Comparison of ENCODE assay signal across 1 cellular context in the genomic region with DNA sequence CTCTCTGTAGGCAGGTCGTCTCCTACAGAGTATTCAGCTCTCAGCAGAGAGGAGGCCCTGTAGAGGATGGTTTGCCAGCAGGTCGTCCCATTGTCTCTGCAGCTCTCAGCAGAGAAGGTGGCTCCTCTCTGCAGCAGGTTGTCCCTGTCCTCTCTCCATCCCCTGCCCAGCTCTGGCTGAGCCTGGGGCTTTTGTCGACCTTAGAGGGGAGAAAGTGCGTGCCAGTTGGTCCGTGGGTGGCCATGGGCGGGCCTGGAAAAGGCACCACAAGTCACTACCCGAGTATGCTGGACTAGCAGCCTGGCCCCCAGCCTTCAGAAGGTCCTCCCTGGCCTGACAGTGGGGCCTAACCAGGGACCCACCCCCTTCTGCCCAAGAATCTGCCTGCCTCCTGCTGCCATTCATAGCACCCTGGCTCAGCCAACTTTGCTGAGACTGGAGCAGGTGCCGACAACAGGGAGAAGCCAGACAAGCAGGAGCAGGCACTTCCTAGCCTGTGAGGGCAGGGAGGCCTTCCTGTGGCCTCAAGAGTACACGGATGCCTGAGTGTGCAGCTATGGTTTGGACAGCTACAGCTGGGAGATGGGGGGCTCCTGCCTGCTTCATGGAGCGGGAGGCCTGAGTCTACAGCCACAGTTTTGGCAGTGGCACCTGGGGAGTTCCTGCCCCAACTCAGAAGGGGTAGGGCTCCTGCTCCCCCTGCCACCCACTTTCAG.
TF ChIP-seq lines count a peak whose summit lies in the region.

No MANE protein-coding gene starts in this region.

TF ChIP-seq in HepG2, 621 proteins besides CTCF, POLR2A, EP300 and RAD21:
- TF ChIP-seq ZNF687 (CRISPR knock-in tag; IDR thresholded peaks at IDR 0.05) = peak; percentile 20; the same call in 1 of the 2 replicates
- TF ChIP-seq, protein P1, sequence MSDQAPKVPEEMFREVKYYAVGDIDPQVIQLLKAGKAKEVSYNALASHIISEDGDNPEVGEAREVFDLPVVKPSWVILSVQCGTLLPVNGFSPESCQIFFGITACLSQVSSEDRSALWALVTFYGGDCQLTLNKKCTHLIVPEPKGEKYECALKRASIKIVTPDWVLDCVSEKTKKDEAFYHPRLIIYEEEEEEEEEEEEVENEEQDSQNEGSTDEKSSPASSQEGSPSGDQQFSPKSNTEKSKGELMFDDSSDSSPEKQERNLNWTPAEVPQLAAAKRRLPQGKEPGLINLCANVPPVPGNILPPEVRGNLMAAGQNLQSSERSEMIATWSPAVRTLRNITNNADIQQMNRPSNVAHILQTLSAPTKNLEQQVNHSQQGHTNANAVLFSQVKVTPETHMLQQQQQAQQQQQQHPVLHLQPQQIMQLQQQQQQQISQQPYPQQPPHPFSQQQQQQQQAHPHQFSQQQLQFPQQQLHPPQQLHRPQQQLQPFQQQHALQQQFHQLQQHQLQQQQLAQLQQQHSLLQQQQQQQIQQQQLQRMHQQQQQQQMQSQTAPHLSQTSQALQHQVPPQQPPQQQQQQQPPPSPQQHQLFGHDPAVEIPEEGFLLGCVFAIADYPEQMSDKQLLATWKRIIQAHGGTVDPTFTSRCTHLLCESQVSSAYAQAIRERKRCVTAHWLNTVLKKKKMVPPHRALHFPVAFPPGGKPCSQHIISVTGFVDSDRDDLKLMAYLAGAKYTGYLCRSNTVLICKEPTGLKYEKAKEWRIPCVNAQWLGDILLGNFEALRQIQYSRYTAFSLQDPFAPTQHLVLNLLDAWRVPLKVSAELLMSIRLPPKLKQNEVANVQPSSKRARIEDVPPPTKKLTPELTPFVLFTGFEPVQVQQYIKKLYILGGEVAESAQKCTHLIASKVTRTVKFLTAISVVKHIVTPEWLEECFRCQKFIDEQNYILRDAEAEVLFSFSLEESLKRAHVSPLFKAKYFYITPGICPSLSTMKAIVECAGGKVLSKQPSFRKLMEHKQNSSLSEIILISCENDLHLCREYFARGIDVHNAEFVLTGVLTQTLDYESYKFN (CRISPR knock-in tag; conservative IDR thresholded peaks at IDR 0.05) = no peak
